In genomic region chr4:139886798-139887197, GRCh38 we compare ENCODE assay signal across 14 cellular contexts.
DNase-seq lines count a peak whose midpoint lies in the region; TF ChIP-seq lines count a peak whose summit lies in the region.
"Had no signal": no experiment of that assay in that cellular context is flagged by ENCODE, and none has a peak within 500 bp of the region (broad histone marks: within the 10 kb centered on the region; RNA-seq: fewer than 3 reads in every experiment).

No MANE protein-coding gene starts in this region.

- H3K79me2 ChIP-seq in OCI-LY3 (ENCODE audit: low read length) (no peaks in the 10 kb centered on the region), neural progenitor cell (ENCODE audit: low read depth) (peaks cover 5% of the 10 kb centered on the region)

- 0 out of 2 replicates have a peak overlapping the region, but pooled peaks have one; percentile 0 for H3K9ac ChIP-seq in OCI-LY3 (ENCODE audit: low read length)
- H3K9ac ChIP-seq in neural progenitor cell = no peak overlapping the region

- DNase-seq in esophagus squamous epithelium (lab: John Stamatoyannopoulos, UW) (no peak), neural progenitor cell (ENCODE audit: low spot score) (no peak), Caco-2 (no peak)
- no peak for DNase-seq in stimulated activated CD4-positive, alpha-beta T cell treated with anti-CD3 and anti-CD28 coated beads, Interleukin-4, amount 100 ng/mL, for 24 hours
- DNase-seq in stimulated activated CD4-positive, alpha-beta T cell treated with anti-CD3 and anti-CD28 coated beads, Interleukin-12 subunit alpha, Interleukin-12 subunit beta, amount 100 ng/mL, for 4 hours = no peak
- no peak for DNase-seq in activated naive CD4-positive, alpha-beta T cell treated with anti-CD3 and anti-CD28 coated beads, Interleukin-2, amount 50 U/mL, for 16 hours
- DNase-seq: activated CD8-positive, alpha-beta memory T cell treated with anti-CD3 and anti-CD28 coated beads, Interleukin-2, amount 10 ng/mL, durations not matched to agents 7 days and 5 days; activated naive CD8-positive, alpha-beta T cell treated with anti-CD3 and anti-CD28 coated beads, Interleukin-2, amount 10 ng/mL, durations not matched to agents 7 days and 5 days; AML-193; effector CD4-positive, alpha-beta T cell; NCI-H2029 had no signal

- H3K27ac ChIP-seq in 22Rv1 (peak overlapping the region; percentile 75), OCI-LY3 (ENCODE audit: low read length) (no peak overlapping the region), esophagus squamous epithelium (peak overlapping the region; percentile 67 to 82 (median 78)), neural progenitor cell (no peak overlapping the region)

- intact Hi-C loops in esophagus squamous epithelium (cut with DNase I) (no loop called here), Caco-2 (cut with micrococcal nuclease; ENCODE audit: unreplicated experiment) (no loop called here)

- WGBS in esophagus squamous epithelium, 2 donors = 22 to 41% methylated on average over 8 of the region's 8 CpGs

- H3K36me3 Mint-ChIP-seq in neural progenitor cell = peaks cover 17% of the 10 kb centered on the region
- H3K36me3 Mint-ChIP-seq in Caco-2 (ENCODE audit: insufficient read depth, unreplicated experiment) = peaks cover 5% of the 10 kb centered on the region
- H3K36me3 Mint-ChIP-seq: activated naive CD8-positive, alpha-beta T cell treated with anti-CD3 and anti-CD28 coated beads, Interleukin-2, amount 10 ng/mL, durations not matched to agents 7 days and 5 days had no signal

- H3K4me3 Mint-ChIP-seq in neural progenitor cell (no peak overlapping the region), Caco-2 (ENCODE audit: unreplicated experiment) (no peak overlapping the region)
- H3K4me3 Mint-ChIP-seq: activated CD8-positive, alpha-beta memory T cell treated with anti-CD3 and anti-CD28 coated beads, Interleukin-2, amount 10 ng/mL, durations not matched to agents 7 days and 5 days; activated naive CD8-positive, alpha-beta T cell treated with anti-CD3 and anti-CD28 coated beads, Interleukin-2, amount 10 ng/mL, durations not matched to agents 7 days and 5 days; mesothelial cell of epicardium had no signal

- BruUV-seq in Caco-2 (replicated peaks; lab: Mats Ljungman, UMichigan) = no TSS peak

- H2AFZ ChIP-seq in OCI-LY3 (ENCODE audit: low read depth, low read length) (peak overlapping the region; percentile 22), neural progenitor cell (replicated peaks) (no peak overlapping the region)

- no peak for TF ChIP-seq POLR2A in esophagus squamous epithelium (IDR thresholded peaks at IDR 0.05)

- H3K9me3 Mint-ChIP-seq in neural progenitor cell = peaks cover 2% of the 10 kb centered on the region
- H3K9me3 Mint-ChIP-seq in Caco-2 (ENCODE audit: unreplicated experiment) = peaks cover 10% of the 10 kb centered on the region

- CTCF ChIA-PET in Caco-2 (lab: Charles Lee) = no interaction called here

- H3K9me3 ChIP-seq in OCI-LY3 (ENCODE audit: insufficient read depth, low read length) = no peaks in the 10 kb centered on the region; the same call in 1 of the 2 replicates
- H3K9me3 ChIP-seq in esophagus squamous epithelium = peaks cover 0 to 7% (median 0%) of the 10 kb centered on the region in 3 donors
- no peaks in the 10 kb centered on the region for H3K9me3 ChIP-seq in neural progenitor cell (ENCODE audit: low read depth)
- no peaks in the 10 kb centered on the region for H3K9me3 ChIP-seq in Caco-2

- H4K20me1 ChIP-seq in OCI-LY3 (ENCODE audit: insufficient read depth, low read length) = no peaks in the 10 kb centered on the region
- peaks cover 3% of the 10 kb centered on the region for H4K20me1 ChIP-seq in neural progenitor cell (ENCODE audit: low read depth)

- POLR2A ChIA-PET in Caco-2 (lab: Charles Lee) = no interaction called here

- peaks cover 14% of the 10 kb centered on the region for H3F3A ChIP-seq in neural progenitor cell (ENCODE audit: low read depth)

- H3K4me1 Mint-ChIP-seq in neural progenitor cell = peaks cover 34% of the 10 kb centered on the region
- H3K4me1 Mint-ChIP-seq in Caco-2 (ENCODE audit: low read depth, unreplicated experiment) = no peaks in the 10 kb centered on the region
- H3K4me1 Mint-ChIP-seq: activated naive CD8-positive, alpha-beta T cell treated with anti-CD3 and anti-CD28 coated beads, Interleukin-2, amount 10 ng/mL, durations not matched to agents 7 days and 5 days had no signal

- H3K4me1 ChIP-seq in OCI-LY3 (ENCODE audit: low read length) (peaks cover 31% of the 10 kb centered on the region), esophagus squamous epithelium (peaks cover 22 to 70% (median 23%) of the 10 kb centered on the region in 3 donors), neural progenitor cell (peaks cover 40% of the 10 kb centered on the region), Caco-2 (no peaks in the 10 kb centered on the region)

- H3K27ac Mint-ChIP-seq in neural progenitor cell (no peak overlapping the region), Caco-2 (ENCODE audit: unreplicated experiment) (no peak overlapping the region)
- H3K27ac Mint-ChIP-seq: activated CD8-positive, alpha-beta memory T cell treated with anti-CD3 and anti-CD28 coated beads, Interleukin-2, amount 10 ng/mL, durations not matched to agents 7 days and 5 days; activated naive CD8-positive, alpha-beta T cell treated with anti-CD3 and anti-CD28 coated beads, Interleukin-2, amount 10 ng/mL, durations not matched to agents 7 days and 5 days had no signal

- H3K4me3 ChIP-seq in OCI-LY3 (ENCODE audit: low read length) (peak overlapping the region; percentile 56), esophagus squamous epithelium (peak overlapping the region; percentile 10 to 54 (median 20)), neural progenitor cell (no peak overlapping the region), Caco-2 (ENCODE audit: low read depth, low read length) (no peak overlapping the region)

- H3K4me2 ChIP-seq in OCI-LY3 (ENCODE audit: low read length) (peak overlapping the region; percentile 62), neural progenitor cell (peak overlapping the region; percentile 51)

- no peaks in the 10 kb centered on the region for H3K36me3 ChIP-seq in OCI-LY3 (replicated peaks; ENCODE audit: low read depth, low read length)
- peaks cover 0 to 7% (median 0%) of the 10 kb centered on the region in 3 donors for H3K36me3 ChIP-seq in esophagus squamous epithelium
- no peaks in the 10 kb centered on the region for H3K36me3 ChIP-seq in neural progenitor cell
- no peaks in the 10 kb centered on the region for H3K36me3 ChIP-seq in Caco-2 (ENCODE audit: control insufficient read depth, insufficient read depth, low read length)

- H3K27me3 ChIP-seq in OCI-LY3 (ENCODE audit: low read depth, low read length) (peaks cover 28% of the 10 kb centered on the region), esophagus squamous epithelium (no peaks in the 10 kb centered on the region), neural progenitor cell (no peaks in the 10 kb centered on the region), Caco-2 (replicated peaks; ENCODE audit: control insufficient read depth, insufficient read depth, low read length) (no peaks in the 10 kb centered on the region)

- TF ChIP-seq CTCF in 22Rv1 (IDR thresholded peaks at IDR 0.05) (no peak), OCI-LY3 (IDR thresholded peaks at IDR 0.05; ENCODE audit: low read depth, low read length) (no peak), esophagus squamous epithelium (IDR thresholded peaks at IDR 0.05) (no peak), neural progenitor cell (IDR thresholded peaks at IDR 0.05) (no peak), Caco-2 (IDR thresholded peaks at IDR 0.05; ENCODE audit: insufficient read depth in 1 of 2, low read depth in 1 of 2, low read length in 1 of 2, severe bottlenecking in 1 of 2, unreplicated experiment in 1 of 2) (no peak)

- H3K27me3 Mint-ChIP-seq in neural progenitor cell (ENCODE audit: insufficient read depth, low read depth) (no peaks in the 10 kb centered on the region), Caco-2 (ENCODE audit: insufficient read depth, unreplicated experiment) (no peaks in the 10 kb centered on the region)
- H3K27me3 Mint-ChIP-seq: activated naive CD8-positive, alpha-beta T cell treated with anti-CD3 and anti-CD28 coated beads, Interleukin-2, amount 10 ng/mL, durations not matched to agents 7 days and 5 days had no signal

Comparison
In these comparisons a context has a peak if more than half of its experiments do, and no peak if none do; other contexts are left out.
1. H3K27ac ChIP-seq: peak in 22Rv1 (single experiment) and esophagus squamous epithelium (4 of 4); none in OCI-LY3 (single experiment) and neural progenitor cell (single experiment).
2. H3K4me3 ChIP-seq: peak in OCI-LY3 (single experiment) and esophagus squamous epithelium (4 of 4); none in neural progenitor cell (single experiment) and Caco-2 (single experiment).